20 cellular contexts compared by ENCODE assay signal in the genomic region with DNA sequence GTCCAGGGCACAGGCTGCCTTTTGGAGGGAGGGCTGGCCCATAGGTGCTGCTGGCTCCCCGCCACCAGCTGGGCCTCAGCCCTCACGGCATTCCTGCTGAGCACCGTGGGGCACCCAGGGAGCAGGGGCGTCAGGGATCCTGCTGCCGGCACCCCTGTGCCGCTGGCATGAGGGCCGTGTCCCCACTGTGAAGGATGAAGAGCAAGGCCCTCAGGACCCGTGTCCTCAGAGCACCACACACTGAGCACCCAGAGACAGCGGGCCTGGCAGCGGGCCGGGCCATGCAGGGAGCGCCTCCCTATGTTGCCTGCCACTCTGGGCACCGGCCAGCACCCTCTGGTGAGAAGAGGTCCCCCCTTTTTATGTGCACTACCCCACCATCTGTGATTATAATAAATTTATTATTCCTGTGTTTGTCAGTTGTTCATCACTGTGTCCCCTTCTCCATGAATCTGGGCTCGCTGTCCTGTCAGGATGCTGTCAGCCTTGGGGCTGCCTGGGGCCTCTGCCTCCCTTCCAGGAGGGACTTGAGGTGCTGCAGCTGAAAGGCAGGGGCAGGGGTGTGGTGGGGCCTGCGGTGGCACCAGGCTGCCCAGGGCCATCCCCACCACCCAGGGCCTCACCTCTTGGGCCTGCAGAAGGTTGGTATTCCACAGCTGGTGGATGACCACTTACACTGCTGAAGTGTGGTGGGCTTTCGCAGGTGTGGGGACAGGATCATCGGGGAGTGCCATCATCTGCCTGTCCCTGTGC.
"Had no signal": no experiment of that assay in that cellular context is flagged by ENCODE, and none has a peak within 500 bp of the region (broad histone marks: within the 10 kb centered on the region; RNA-seq: fewer than 3 reads in every experiment).

No MANE protein-coding gene starts in this region.

- H3K27ac ChIP-seq: esophagus muscularis mucosa, gastroesophageal sphincter, heart right ventricle, lower lobe of right lung, right atrium auricular region, tibial artery, WERI-Rb-1 had no signal

- H3K4me1 ChIP-seq: esophagus muscularis mucosa, heart right ventricle, lower lobe of right lung, tibial artery had no signal

- H3K9me3 ChIP-seq: adrenal gland, esophagus muscularis mucosa, gastroesophageal sphincter, heart right ventricle, lower lobe of right lung, right atrium auricular region, tibial artery had no signal

- H3K27me3 ChIP-seq: adrenal gland, esophagus muscularis mucosa, gastroesophageal sphincter, heart right ventricle, right atrium auricular region, tibial artery had no signal

- H3K4me3 Mint-ChIP-seq: activated T-helper 1 cell treated with anti-CD3 and anti-CD28 coated beads, Interleukin-12 subunit alpha, Interleukin-12 subunit beta, Interleukin-2, Interleukin-4 antibody, amounts not matched to agents 30 ng/mL and 10 ng/mL and 1 ng/mL, durations not matched to agents 14 hours and 24 hours and 36 hours; dendritic cell treated with granulocyte-macrophage colony-stimulating factor and Interleukin-4, amounts not matched to agents 40 ng/mL and 50 ng/mL, for 4 days; nephron progenitor cell had no signal

- H3K36me3 Mint-ChIP-seq: activated naive CD4-positive, alpha-beta T cell treated with anti-CD3 and anti-CD28 coated beads, Interleukin-2, amount 50 U/mL, for 72 hours had no signal

- H3K4me1 Mint-ChIP-seq: nephron progenitor cell had no signal

- DNase-seq: activated CD4-positive, alpha-beta T cell treated with anti-CD3 and anti-CD28 coated beads for 1 hour; activated CD4-positive, alpha-beta T cell treated with anti-CD3 and anti-CD28 coated beads, Interleukin-2, amount 50 U/mL, for 4 hours; activated gamma-delta T cell treated with Interleukin-2 at 50 U/mL for 16 hours; activated T-cell treated with anti-CD3 and anti-CD28 coated beads for 4 hours; effector CD8-positive, alpha-beta T cell; heart right ventricle; lower lobe of right lung; nephron progenitor cell; stimulated activated naive CD8-positive, alpha-beta T cell treated with anti-CD3 and anti-CD28 coated beads, Interleukin-15, Interleukin-2, amounts not matched to agents 100 U/mL and 50 U/mL, for 24 hours; T-helper 2 cell; tibial artery; WERI-Rb-1 had no signal

- H3K4me3 ChIP-seq: adrenal gland, esophagus muscularis mucosa, gastroesophageal sphincter, heart right ventricle, lower lobe of right lung, right atrium auricular region, tibial artery had no signal

- H3K9me3 Mint-ChIP-seq: activated naive CD4-positive, alpha-beta T cell treated with anti-CD3 and anti-CD28 coated beads, Interleukin-2, amount 50 U/mL, for 72 hours; activated T-helper 1 cell treated with anti-CD3 and anti-CD28 coated beads, Interleukin-12 subunit alpha, Interleukin-12 subunit beta, Interleukin-2, Interleukin-4 antibody, amounts not matched to agents 30 ng/mL and 10 ng/mL and 1 ng/mL, durations not matched to agents 14 hours and 24 hours and 36 hours; dendritic cell treated with granulocyte-macrophage colony-stimulating factor and Interleukin-4, amounts not matched to agents 40 ng/mL and 50 ng/mL, for 4 days; nephron progenitor cell had no signal

- H3K27me3 Mint-ChIP-seq: dendritic cell treated with granulocyte-macrophage colony-stimulating factor and Interleukin-4, amounts not matched to agents 40 ng/mL and 50 ng/mL, for 4 days; progenitor cell of endocrine pancreas had no signal

- H3K27ac Mint-ChIP-seq: activated T-helper 1 cell treated with anti-CD3 and anti-CD28 coated beads, Interleukin-12 subunit alpha, Interleukin-12 subunit beta, Interleukin-2, Interleukin-4 antibody, amounts not matched to agents 30 ng/mL and 10 ng/mL and 1 ng/mL, durations not matched to agents 14 hours and 24 hours and 36 hours; dendritic cell treated with granulocyte-macrophage colony-stimulating factor and Interleukin-4, amounts not matched to agents 40 ng/mL and 50 ng/mL, for 4 days; progenitor cell of endocrine pancreas had no signal

- ATAC-seq: activated naive CD4-positive, alpha-beta T cell treated with anti-CD3 and anti-CD28 coated beads, Interleukin-2, amount 50 U/mL, for 72 hours; gastroesophageal sphincter; heart right ventricle; lower lobe of right lung; stimulated activated naive CD8-positive, alpha-beta T cell treated with anti-CD3 and anti-CD28 coated beads, Interleukin-15, Interleukin-2, amounts not matched to agents 100 U/mL and 50 U/mL, for 24 hours had no signal
